In genomic region chr7:54112568-54112967, GRCh38 we compare ENCODE assay signal across 12 cellular contexts.
A peak's percentile ranks its signal among the peaks of the same experiment; 100 is the strongest.
DNase-seq lines count a peak whose midpoint lies in the region; TF ChIP-seq lines count a peak whose summit lies in the region.
"Had no signal": no experiment of that assay in that cellular context is flagged by ENCODE, and none has a peak within 500 bp of the region (broad histone marks: within the 10 kb centered on the region; RNA-seq: fewer than 3 reads in every experiment).

No MANE protein-coding gene starts in this region.

- H3K36me3 Mint-ChIP-seq in glutamatergic neuron (ENCODE audit: unreplicated experiment): no peaks in the 10 kb centered on the region
- H3K36me3 Mint-ChIP-seq: CD4-positive, CD25-positive, alpha-beta regulatory T cell had no signal

- no peak overlapping the region for H2BK120ac ChIP-seq in neuronal stem cell (ENCODE audit: low read depth, low read length)

- H4K8ac ChIP-seq in neuronal stem cell (ENCODE audit: low read depth, low read length): no peak overlapping the region

- H3K27ac ChIP-seq in BLaER1 treated with 17β-estradiol and CSF1 and Interleukin-3, amounts not matched to agents 10 nM and 100 nM: peak overlapping the region in 2 of 11 experiments; percentile 51 to 66; a peak in 3 of 22 replicates
- no peak overlapping the region for H3K27ac ChIP-seq in neuronal stem cell (replicated peaks; ENCODE audit: low read length)

- DNase-seq in RKO (ENCODE audit: low spot score) (peak; percentile 3), glutamatergic neuron (no peak), neuronal stem cell (ENCODE audit: low spot score) (no peak), HuH-7 (ENCODE audit: low spot score) (no peak), D341Med (ENCODE audit: low spot score) (no peak), foreskin melanocyte (no peak)
- DNase-seq: CD4-positive, CD25-positive, alpha-beta regulatory T cell; DMS 273 treated with DMSO at 0.1 percent for 48 hours; DMS79; HCEC 1CT had no signal

- TF ChIP-seq CTCF in glutamatergic neuron (IDR thresholded peaks at IDR 0.05; ENCODE audit: partially characterized antibody, unreplicated experiment): no peak

- no peak overlapping the region for H2BK15ac ChIP-seq in neuronal stem cell (ENCODE audit: low read length)

- H3K9me3 Mint-ChIP-seq in glutamatergic neuron (ENCODE audit: unreplicated experiment): no peaks in the 10 kb centered on the region

- no peaks in the 10 kb centered on the region for H3K27me3 ChIP-seq in BLaER1 treated with 17β-estradiol and CSF1 and Interleukin-3, amounts not matched to agents 10 nM and 100 nM
- H3K27me3 ChIP-seq in neuronal stem cell (ENCODE audit: control insufficient read depth in 3 of 3, insufficient read depth in 3 of 3, low read depth in 1 of 3, low read length in 3 of 3): no peaks in the 10 kb centered on the region

- no peak overlapping the region for H2BK12ac ChIP-seq in neuronal stem cell (ENCODE audit: low read length)

- H3K9ac ChIP-seq in BLaER1 treated with 17β-estradiol and CSF1 and Interleukin-3, amounts not matched to agents 10 nM and 100 nM: no peak overlapping the region
- peak overlapping the region; percentile 24 for H3K9ac ChIP-seq in neuronal stem cell (ENCODE audit: low read depth, low read length, poor library complexity)

- H4K91ac ChIP-seq in neuronal stem cell (ENCODE audit: low read depth, low read length, poor library complexity): no peak overlapping the region

- no peak overlapping the region for H2AK5ac ChIP-seq in neuronal stem cell (ENCODE audit: low read depth, low read length)

- H2AFZ ChIP-seq in neuronal stem cell (ENCODE audit: low read length): no peak overlapping the region

- H3K36me3 ChIP-seq in BLaER1 treated with 17β-estradiol and CSF1 and Interleukin-3, amounts not matched to agents 10 nM and 100 nM: no peaks in the 10 kb centered on the region
- no peaks in the 10 kb centered on the region for H3K36me3 ChIP-seq in neuronal stem cell (replicated peaks in 1 of 2; ENCODE audit: control insufficient read depth in 2 of 2, insufficient read depth in 2 of 2, low read length in 2 of 2)

- peaks cover 4% of the 10 kb centered on the region for H3K27me3 Mint-ChIP-seq in glutamatergic neuron (ENCODE audit: unreplicated experiment)
- H3K27me3 Mint-ChIP-seq: CD4-positive, CD25-positive, alpha-beta regulatory T cell had no signal

- no peak overlapping the region for H3K4me3 Mint-ChIP-seq in glutamatergic neuron (ENCODE audit: unreplicated experiment)
- H3K4me3 Mint-ChIP-seq: CD4-positive, CD25-positive, alpha-beta regulatory T cell had no signal

- peaks cover 0 to 32% (median 17%) of the 10 kb centered on the region in 10 experiments; a peak in 16 of 20 replicates for H3K4me1 ChIP-seq in BLaER1 treated with 17β-estradiol and CSF1 and Interleukin-3, amounts not matched to agents 10 nM and 100 nM
- H3K4me1 ChIP-seq in neuronal stem cell (ENCODE audit: control insufficient read depth in 2 of 2, insufficient read depth in 1 of 2, low read depth in 1 of 2, low read length in 2 of 2): peaks cover 0 to 6% of the 10 kb centered on the region in 2 donors

- H2BK5ac ChIP-seq in neuronal stem cell (ENCODE audit: low read length): no peak overlapping the region

- H3K14ac ChIP-seq in neuronal stem cell (ENCODE audit: low read length): no peak overlapping the region

- no peaks in the 10 kb centered on the region for H3K79me1 ChIP-seq in neuronal stem cell (ENCODE audit: low read depth, low read length)

- no peak overlapping the region for H3K23ac ChIP-seq in neuronal stem cell (ENCODE audit: low read depth, low read length, poor library complexity)

- peaks cover 0 to 8% (median 0%) of the 10 kb centered on the region in 11 experiments; a peak in 1 of 22 replicates for H3K9me3 ChIP-seq in BLaER1 treated with 17β-estradiol and CSF1 and Interleukin-3, amounts not matched to agents 10 nM and 100 nM (replicated peaks in 1 of 11)
- H3K9me3 ChIP-seq in neuronal stem cell (replicated peaks in 1 of 2; ENCODE audit: control insufficient read depth in 2 of 2, insufficient read depth in 1 of 2, low read depth in 1 of 2, low read length in 2 of 2): no peaks in the 10 kb centered on the region

- H3K4me3 ChIP-seq in BLaER1 treated with 17β-estradiol and CSF1 and Interleukin-3, amounts not matched to agents 10 nM and 100 nM: no peak overlapping the region
- no peak overlapping the region for H3K4me3 ChIP-seq in neuronal stem cell (ENCODE audit: low read length in 2 of 2)
- H3K4me3 ChIP-seq: GM12878 had no signal

- peaks cover 33% of the 10 kb centered on the region for H3K4me1 Mint-ChIP-seq in glutamatergic neuron (ENCODE audit: low read depth, unreplicated experiment)
- H3K4me1 Mint-ChIP-seq: CD4-positive, CD25-positive, alpha-beta regulatory T cell had no signal

- peak overlapping the region; percentile 80 for H3K27ac Mint-ChIP-seq in glutamatergic neuron (ENCODE audit: unreplicated experiment)
- H3K27ac Mint-ChIP-seq: CD4-positive, CD25-positive, alpha-beta regulatory T cell had no signal

- WGBS in neuronal stem cell (ENCODE audit: extremely low coverage in 2 of 2, insufficient read length in 2 of 2, insufficient replicate concordance in 1 of 2), 2 donors: no CpG with 5 or more reads among the region's 3 CpGs

- no peak overlapping the region for H3K18ac ChIP-seq in neuronal stem cell (ENCODE audit: low read length)

- H3K4ac ChIP-seq in neuronal stem cell (ENCODE audit: low read length): no peak overlapping the region

- H4K20me1 ChIP-seq in BLaER1 treated with 17β-estradiol and CSF1 and Interleukin-3, amounts not matched to agents 10 nM and 100 nM: no peaks in the 10 kb centered on the region

- H3K4me2 ChIP-seq in BLaER1 treated with 17β-estradiol and CSF1 and Interleukin-3, amounts not matched to agents 10 nM and 100 nM: peak overlapping the region in 6 of 11 experiments; percentile 55 to 77 (median 66); a peak in 10 of 22 replicates
- H3K4me2 ChIP-seq in neuronal stem cell (ENCODE audit: insufficient read depth, low read length, poor library complexity, severe bottlenecking): no peak overlapping the region
